In the genomic region with DNA sequence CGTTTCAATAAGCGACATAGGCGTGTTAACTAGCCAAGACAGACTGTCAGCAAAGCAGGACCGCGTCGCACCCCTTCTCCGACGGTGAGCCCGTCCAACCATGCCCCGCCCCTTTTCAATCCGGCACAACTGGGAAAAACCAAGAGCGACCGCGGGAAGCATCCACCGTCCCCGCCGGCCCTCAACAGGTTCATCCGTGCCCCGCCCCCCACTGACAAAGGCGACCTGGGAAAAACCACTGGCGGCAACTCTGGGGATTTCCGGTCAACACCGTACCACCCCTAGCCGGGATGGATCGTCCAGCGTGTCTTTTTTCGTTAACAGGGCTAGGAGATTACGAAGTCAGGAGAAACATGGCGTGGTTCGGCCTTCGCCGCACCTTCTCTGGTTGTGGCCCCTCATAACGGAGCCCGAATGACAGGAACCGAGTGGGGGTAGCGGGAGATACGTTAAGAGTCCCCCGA, we compare ENCODE assay signal across 1 cellular context.
A peak's percentile ranks its signal among the peaks of the same experiment; 100 is the strongest.
TF ChIP-seq lines count a peak whose summit lies in the region.

No MANE protein-coding gene starts in this region.

TF ChIP-seq in GM12878, 131 proteins besides CTCF, POLR2A, EP300 and RAD21:
- TF ChIP-seq JUND (IDR thresholded peaks at IDR 0.05; ENCODE audit: low read depth, low read length), result peak; percentile 38; the same call in 1 of the 2 replicates
- TF ChIP-seq RFX5 (IDR thresholded peaks at IDR 0.05; ENCODE audit: low read depth, low read length), result no peak
- TF ChIP-seq FOXM1 (IDR thresholded peaks at IDR 0.05; ENCODE audit: low read depth, low read length), result no peak
- no peak for TF ChIP-seq GATAD2B (conservative IDR thresholded peaks at IDR 0.05; ENCODE audit: low read depth)
- TF ChIP-seq BHLHE40 (IDR thresholded peaks at IDR 0.05; ENCODE audit: borderline replicate concordance in 1 of 2, low read depth in 2 of 2, low read length in 1 of 2), result peak in 1 of 2 experiments; percentile 29; a peak in 2 of 4 replicates
- no peak for TF ChIP-seq KLF5 (IDR thresholded peaks at IDR 0.05; ENCODE audit: partially characterized antibody)
- peak; percentile 86; the same call in 1 of the 2 replicates for TF ChIP-seq CHD1 (IDR thresholded peaks at IDR 0.05; ENCODE audit: low read depth, low read length)
- TF ChIP-seq SIN3A (IDR thresholded peaks at IDR 0.05; ENCODE audit: low read depth, low read length), result peak; percentile 40; the same call in 1 of the 2 replicates
- TF ChIP-seq, protein P1, sequence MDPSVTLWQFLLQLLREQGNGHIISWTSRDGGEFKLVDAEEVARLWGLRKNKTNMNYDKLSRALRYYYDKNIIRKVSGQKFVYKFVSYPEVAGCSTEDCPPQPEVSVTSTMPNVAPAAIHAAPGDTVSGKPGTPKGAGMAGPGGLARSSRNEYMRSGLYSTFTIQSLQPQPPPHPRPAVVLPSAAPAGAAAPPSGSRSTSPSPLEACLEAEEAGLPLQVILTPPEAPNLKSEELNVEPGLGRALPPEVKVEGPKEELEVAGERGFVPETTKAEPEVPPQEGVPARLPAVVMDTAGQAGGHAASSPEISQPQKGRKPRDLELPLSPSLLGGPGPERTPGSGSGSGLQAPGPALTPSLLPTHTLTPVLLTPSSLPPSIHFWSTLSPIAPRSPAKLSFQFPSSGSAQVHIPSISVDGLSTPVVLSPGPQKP (IDR thresholded peaks at IDR 0.05; ENCODE audit: low read depth, low read length), result no peak
- TF ChIP-seq LARP7 (IDR thresholded peaks at IDR 0.05), result no peak
- TF ChIP-seq FOXK2 (IDR thresholded peaks at IDR 0.05), result peak; percentile 81
- no peak for TF ChIP-seq ZBTB4 (CRISPR knock-in tag; IDR thresholded peaks at IDR 0.05)
- no peak for TF ChIP-seq MYB (IDR thresholded peaks at IDR 0.05; ENCODE audit: borderline replicate concordance, low read depth, low read length)
- no peak for TF ChIP-seq HSF1 (IDR thresholded peaks at IDR 0.05; ENCODE audit: low read depth, low read length)
- TF ChIP-seq, protein P2, sequence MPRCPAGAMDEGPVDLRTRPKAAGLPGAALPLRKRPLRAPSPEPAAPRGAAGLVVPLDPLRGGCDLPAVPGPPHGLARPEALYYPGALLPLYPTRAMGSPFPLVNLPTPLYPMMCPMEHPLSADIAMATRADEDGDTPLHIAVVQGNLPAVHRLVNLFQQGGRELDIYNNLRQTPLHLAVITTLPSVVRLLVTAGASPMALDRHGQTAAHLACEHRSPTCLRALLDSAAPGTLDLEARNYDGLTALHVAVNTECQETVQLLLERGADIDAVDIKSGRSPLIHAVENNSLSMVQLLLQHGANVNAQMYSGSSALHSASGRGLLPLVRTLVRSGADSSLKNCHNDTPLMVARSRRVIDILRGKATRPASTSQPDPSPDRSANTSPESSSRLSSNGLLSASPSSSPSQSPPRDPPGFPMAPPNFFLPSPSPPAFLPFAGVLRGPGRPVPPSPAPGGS (IDR thresholded peaks at IDR 0.05; ENCODE audit: borderline replicate concordance, insufficient read depth, low read depth, low read length, poor library complexity, severe bottlenecking), result no peak
- TF ChIP-seq YBX1 (IDR thresholded peaks at IDR 0.05), result no peak
- no peak for TF ChIP-seq TCF3 (IDR thresholded peaks at IDR 0.05; ENCODE audit: borderline replicate concordance, insufficient read depth, low read depth, low read length)
- TF ChIP-seq MEF2A (IDR thresholded peaks at IDR 0.05; ENCODE audit: insufficient read depth, low read depth, low read length), result no peak
- no peak for TF ChIP-seq CBX3 (IDR thresholded peaks at IDR 0.05; ENCODE audit: borderline replicate concordance, low read depth)
- no peak for TF ChIP-seq RBBP5 (conservative IDR thresholded peaks at IDR 0.05)
- TF ChIP-seq MTA2 (IDR thresholded peaks at IDR 0.05; ENCODE audit: low read depth), result no peak
- no peak for TF ChIP-seq ASH2L (IDR thresholded peaks at IDR 0.05; ENCODE audit: borderline replicate concordance, low read depth)
- no peak for TF ChIP-seq WRNIP1 (IDR thresholded peaks at IDR 0.05; ENCODE audit: borderline replicate concordance, low read depth, low read length)
- TF ChIP-seq NFIC (IDR thresholded peaks at IDR 0.05; ENCODE audit: low read depth, low read length), result no peak
- TF ChIP-seq CHD4 (IDR thresholded peaks at IDR 0.05), result no peak
- TF ChIP-seq EED (IDR thresholded peaks at IDR 0.05; ENCODE audit: low read depth), result 0 out of 2 replicates have a peak, but pooled peaks have one; percentile 37
- 0 out of 2 replicates have a peak, but pooled peaks have one; percentile 12 for TF ChIP-seq TAF1 (IDR thresholded peaks at IDR 0.05; ENCODE audit: borderline replicate concordance, low read depth, low read length)
- TF ChIP-seq, protein P3, sequence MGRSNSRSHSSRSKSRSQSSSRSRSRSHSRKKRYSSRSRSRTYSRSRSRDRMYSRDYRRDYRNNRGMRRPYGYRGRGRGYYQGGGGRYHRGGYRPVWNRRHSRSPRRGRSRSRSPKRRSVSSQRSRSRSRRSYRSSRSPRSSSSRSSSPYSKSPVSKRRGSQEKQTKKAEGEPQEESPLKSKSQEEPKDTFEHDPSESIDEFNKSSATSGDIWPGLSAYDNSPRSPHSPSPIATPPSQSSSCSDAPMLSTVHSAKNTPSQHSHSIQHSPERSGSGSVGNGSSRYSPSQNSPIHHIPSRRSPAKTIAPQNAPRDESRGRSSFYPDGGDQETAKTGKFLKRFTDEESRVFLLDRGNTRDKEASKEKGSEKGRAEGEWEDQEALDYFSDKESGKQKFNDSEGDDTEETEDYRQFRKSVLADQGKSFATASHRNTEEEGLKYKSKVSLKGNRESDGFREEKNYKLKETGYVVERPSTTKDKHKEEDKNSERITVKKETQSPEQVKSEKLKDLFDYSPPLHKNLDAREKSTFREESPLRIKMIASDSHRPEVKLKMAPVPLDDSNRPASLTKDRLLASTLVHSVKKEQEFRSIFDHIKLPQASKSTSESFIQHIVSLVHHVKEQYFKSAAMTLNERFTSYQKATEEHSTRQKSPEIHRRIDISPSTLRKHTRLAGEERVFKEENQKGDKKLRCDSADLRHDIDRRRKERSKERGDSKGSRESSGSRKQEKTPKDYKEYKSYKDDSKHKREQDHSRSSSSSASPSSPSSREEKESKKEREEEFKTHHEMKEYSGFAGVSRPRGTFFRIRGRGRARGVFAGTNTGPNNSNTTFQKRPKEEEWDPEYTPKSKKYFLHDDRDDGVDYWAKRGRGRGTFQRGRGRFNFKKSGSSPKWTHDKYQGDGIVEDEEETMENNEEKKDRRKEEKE (IDR thresholded peaks at IDR 0.05), result 0 out of 2 replicates have a peak, but pooled peaks have one; percentile 27
- no peak for TF ChIP-seq MAX (IDR thresholded peaks at IDR 0.05; ENCODE audit: low read depth, low read length)
- TF ChIP-seq ATF3 (IDR thresholded peaks at IDR 0.05; ENCODE audit: borderline replicate concordance, extremely low read depth, low read depth, low read length), result no peak
- no peak for TF ChIP-seq SP1 (IDR thresholded peaks at IDR 0.05; ENCODE audit: low read depth, low read length)
- no peak for TF ChIP-seq ZBED1 (IDR thresholded peaks at IDR 0.05; ENCODE audit: borderline replicate concordance)
- TF ChIP-seq ESRRA (IDR thresholded peaks at IDR 0.05; ENCODE audit: low read length), result no peak
- peak in 1 of 2 experiments; percentile 7; a peak in 1 of 4 replicates for TF ChIP-seq IKZF2 (IDR thresholded peaks at IDR 0.05)
- no peak for TF ChIP-seq ZBTB33 (IDR thresholded peaks at IDR 0.05)
- TF ChIP-seq PML (IDR thresholded peaks at IDR 0.05; ENCODE audit: low read length), result no peak
- peak; percentile 40 for TF ChIP-seq CREB1 (IDR thresholded peaks at IDR 0.05; ENCODE audit: low read depth)
- TF ChIP-seq ATF7 (IDR thresholded peaks at IDR 0.05; ENCODE audit: low read depth), result peak; percentile 78
- TF ChIP-seq PAX5 (IDR thresholded peaks at IDR 0.05; ENCODE audit: borderline replicate concordance, low read depth, low read length), result no peak
TF ChIP-seq in GM12878: peak in this region for 11.
